ENCODE assay signal across 21 cellular contexts in the genomic region with DNA sequence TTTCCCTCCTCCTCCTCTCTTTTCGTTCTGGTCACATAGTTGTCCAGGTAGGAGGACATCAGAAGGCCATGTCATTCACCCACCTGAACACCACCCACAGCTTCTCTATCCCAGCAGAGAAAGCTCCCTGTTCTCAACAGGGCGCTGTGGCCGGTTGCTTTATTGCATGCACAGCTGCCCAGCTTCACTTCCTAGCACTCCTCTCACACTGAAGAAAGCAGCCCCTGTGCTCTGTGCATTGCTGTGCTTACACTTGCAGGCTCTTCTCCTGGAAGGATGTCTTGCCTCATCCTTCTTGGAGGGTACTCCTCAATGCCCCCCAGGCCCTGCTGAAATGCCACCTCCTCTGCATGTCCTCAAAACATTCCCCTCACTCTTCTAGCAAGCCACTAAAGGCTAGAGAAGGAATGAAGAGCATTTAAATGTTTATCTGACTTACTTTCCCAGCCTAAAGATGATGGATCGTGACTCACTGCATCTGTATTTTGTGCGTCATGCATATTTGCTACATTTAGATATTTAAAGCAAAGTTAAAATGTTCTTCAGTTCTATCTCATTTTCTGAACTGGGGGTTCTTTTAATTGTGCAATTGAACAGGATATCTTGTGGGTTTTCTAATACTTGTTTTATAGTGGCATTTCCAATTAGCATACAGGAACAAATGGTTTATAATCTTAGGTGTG.
DNase-seq lines count a peak whose midpoint lies in the region; ATAC-seq, FAIRE-seq and TF ChIP-seq lines count a peak whose summit lies in the region.
"Had no signal": no experiment of that assay in that cellular context is flagged by ENCODE, and none has a peak within 500 bp of the region (broad histone marks: within the 10 kb centered on the region; RNA-seq: fewer than 3 reads in every experiment).

No MANE protein-coding gene starts in this region.

- H3K27ac ChIP-seq in astrocyte (ENCODE audit: low read depth, low read length) (peak overlapping the region; percentile 56), HepG2 (ENCODE audit: extremely low read length, insufficient read depth, low read length) (no peak overlapping the region)
- H3K27ac ChIP-seq: neutrophil, suprapubic skin had no signal

- BruUV-seq in HepG2 (replicated peaks; lab: Mats Ljungman, UMichigan), result no TSS peak

- ATAC-seq in HepG2 (no peak), HG02970 (IDR thresholded peaks at IDR 0.05; ENCODE audit: low FRiP score, unreplicated experiment) (no peak)
- ATAC-seq: activated CD4-positive, alpha-beta T cell treated with anti-CD3 and anti-CD28 coated beads for 36 hours; left lobe of liver; sciatic nerve had no signal

- CTCF ChIA-PET in HepG2 (lab: Yijun Ruan, JAX; ENCODE audit: low intra/inter-chr PET ratio, low total read pairs), result no interaction called here

- WGBS in HepG2 (ENCODE audit: low lambda C conversion rate), result 96% methylated on average over 5 of the region's 5 CpGs

- no peak overlapping the region for H3K4me3 Mint-ChIP-seq in astrocyte (ENCODE audit: unreplicated experiment)
- H3K4me3 Mint-ChIP-seq: activated CD4-positive, alpha-beta T cell treated with anti-CD3 and anti-CD28 coated beads for 36 hours; brain had no signal

- no peaks in the 10 kb centered on the region for H3K9me3 ChIP-seq in astrocyte (ENCODE audit: insufficient read depth, low read depth, low read length)
- no peaks in the 10 kb centered on the region for H3K9me3 ChIP-seq in HepG2 (ENCODE audit: low read length)
- H3K9me3 ChIP-seq: neutrophil, suprapubic skin had no signal

- POLR2A ChIA-PET in HepG2 (lab: Yijun Ruan, JAX), result no interaction called here

- DNase-seq in AG09309 (ENCODE audit: low read depth) (peak; percentile 76), HS-27A (ENCODE audit: low read depth) (peak; percentile 20), astrocyte (ENCODE audit: low read depth) (peak; percentile 85), fibroblast of villous mesenchyme (ENCODE audit: low read depth) (peak; percentile 86), HepG2 (ENCODE audit: low spot score) (no peak), Ammon's horn (ENCODE audit: low spot score) (no peak), NCI-H524 (lab: John Stamatoyannopoulos, UW) (no peak)
- DNase-seq: activated CD4-positive, alpha-beta T cell treated with anti-CD3 and anti-CD28 coated beads for 36 hours; activated gamma-delta T cell treated with Interleukin-2 at 50 U/mL for 16 hours; AML-193; foreskin melanocyte; NCI-H1417; SIG-M5; stimulated activated CD4-positive, alpha-beta T cell treated with anti-CD3 and anti-CD28 coated beads, Interleukin-4, amount 100 ng/mL, for 1 hour; stimulated activated CD8-positive, alpha-beta memory T cell treated with anti-CD3 and anti-CD28 coated beads, Interleukin-4, amount 100 ng/mL, for 48 hours had no signal

- intact Hi-C loops in HepG2 (cut with micrococcal nuclease; ENCODE audit: unreplicated experiment), result no loop called here

- H3K9me3 Mint-ChIP-seq in astrocyte (ENCODE audit: unreplicated experiment), result no peaks in the 10 kb centered on the region

- peaks cover 8% of the 10 kb centered on the region for H3K4me1 ChIP-seq in astrocyte (ENCODE audit: insufficient read depth, low read length)
- no peaks in the 10 kb centered on the region for H3K4me1 ChIP-seq in HepG2 (ENCODE audit: insufficient read depth, low read length)
- H3K4me1 ChIP-seq: suprapubic skin had no signal

- H4K20me1 ChIP-seq in astrocyte (ENCODE audit: insufficient read depth, low read length), result no peaks in the 10 kb centered on the region
- no peaks in the 10 kb centered on the region for H4K20me1 ChIP-seq in HepG2 (ENCODE audit: insufficient read depth, low read length)

- H3K9ac ChIP-seq in astrocyte (ENCODE audit: low read length) (no peak overlapping the region), HepG2 (ENCODE audit: insufficient read depth, low read depth, low read length) (no peak overlapping the region)

- H3K27ac Mint-ChIP-seq in astrocyte (ENCODE audit: unreplicated experiment), result no peak overlapping the region
- H3K27ac Mint-ChIP-seq: activated CD4-positive, alpha-beta T cell treated with anti-CD3 and anti-CD28 coated beads for 36 hours; brain had no signal

- in situ Hi-C loops in HepG2 (cut with HindIII; ENCODE audit: extremely low pct_ligation_motif_present, low pct_unique_long_range_greater_than_20kb), result no loop called here

- no peaks in the 10 kb centered on the region for H3K36me3 Mint-ChIP-seq in astrocyte (ENCODE audit: low read depth, unreplicated experiment)

- H3K4me2 ChIP-seq in astrocyte (ENCODE audit: low read length) (peak overlapping the region; percentile 39), HepG2 (ENCODE audit: low read depth, low read length) (no peak overlapping the region)

- H3K36me3 ChIP-seq in astrocyte (ENCODE audit: insufficient read depth, low read length) (no peaks in the 10 kb centered on the region), HepG2 (replicated peaks in 1 of 2; ENCODE audit: control insufficient read depth in 1 of 2, insufficient read depth in 2 of 2, low read length in 2 of 2) (no peaks in the 10 kb centered on the region)
- H3K36me3 ChIP-seq: neutrophil, suprapubic skin had no signal

- TF ChIP-seq EP300 in HepG2 (IDR thresholded peaks at IDR 0.05; ENCODE audit: low read depth in 2 of 2, low read length in 2 of 2) (no peak), HepG2 (CRISPR knock-in tag; IDR thresholded peaks at IDR 0.05; ENCODE audit: borderline replicate concordance) (no peak)

- peaks cover 7% of the 10 kb centered on the region for H3K4me1 Mint-ChIP-seq in astrocyte (ENCODE audit: low read depth, unreplicated experiment)
- H3K4me1 Mint-ChIP-seq: activated CD4-positive, alpha-beta T cell treated with anti-CD3 and anti-CD28 coated beads for 36 hours had no signal

- H3K79me2 ChIP-seq in astrocyte (ENCODE audit: insufficient read depth, low read length), result no peaks in the 10 kb centered on the region
- H3K79me2 ChIP-seq in HepG2 (ENCODE audit: insufficient read depth, low read length), result no peaks in the 10 kb centered on the region

- peak; percentile 100 for FAIRE-seq in astrocyte (lab: Jason Lieb, UNC)
- no peak for FAIRE-seq in HepG2 (lab: Jason Lieb, UNC)

- no peaks in the 10 kb centered on the region for H3K27me3 Mint-ChIP-seq in astrocyte (ENCODE audit: low read depth, unreplicated experiment)
- H3K27me3 Mint-ChIP-seq: activated CD4-positive, alpha-beta T cell treated with anti-CD3 and anti-CD28 coated beads for 36 hours had no signal

- TF ChIP-seq POLR2A in HepG2 (IDR thresholded peaks at IDR 0.05; ENCODE audit: insufficient read depth in 1 of 2, low read depth in 2 of 2, low read length in 2 of 2), result no peak

- H3K4me3 ChIP-seq in AG09309 (ENCODE audit: control insufficient read depth, low read depth, low read length) (no peak overlapping the region), astrocyte (ENCODE audit: insufficient read depth, low read depth, low read length) (no peak overlapping the region), fibroblast of villous mesenchyme (ENCODE audit: low read depth, low read length) (no peak overlapping the region), HepG2 (replicated peaks in 1 of 3; ENCODE audit: insufficient read depth in 1 of 3, low read depth in 2 of 3, low read length in 3 of 3) (no peak overlapping the region)
- H3K4me3 ChIP-seq: suprapubic skin had no signal

- TF ChIP-seq CTCF in AG09309 (IDR thresholded peaks at IDR 0.05; ENCODE audit: control insufficient read depth, insufficient read depth, low read depth, low read length, missing control alignments), result peak; percentile 8
- no peak for TF ChIP-seq CTCF in astrocyte (IDR thresholded peaks at IDR 0.05; ENCODE audit: insufficient read depth, low read depth, low read length)
- TF ChIP-seq CTCF in fibroblast of villous mesenchyme (IDR thresholded peaks at IDR 0.05; ENCODE audit: insufficient read depth, low read depth, low read length), result peak; percentile 13
- no peak for TF ChIP-seq CTCF in HepG2 (CRISPR knock-in tag; IDR thresholded peaks at IDR 0.05)

- TF ChIP-seq RAD21 in HepG2 (CRISPR knock-in tag; IDR thresholded peaks at IDR 0.05), result no peak

- H3K27me3 ChIP-seq in astrocyte (ENCODE audit: insufficient read depth, low read length) (no peaks in the 10 kb centered on the region), HepG2 (ENCODE audit: control insufficient read depth in 1 of 2, insufficient read depth in 2 of 2, low read length in 2 of 2) (no peaks in the 10 kb centered on the region)
- H3K27me3 ChIP-seq: neutrophil, suprapubic skin had no signal

- H2AFZ ChIP-seq in astrocyte (ENCODE audit: low read depth, low read length) (no peak overlapping the region), HepG2 (ENCODE audit: low read length) (no peak overlapping the region)

Comparison
In these comparisons a context has a peak if more than half of its experiments do, and no peak if none do; other contexts are left out.
1. DNase-seq: peak in AG09309 (single experiment), HS-27A (single experiment), astrocyte (single experiment) and fibroblast of villous mesenchyme (single experiment); none in HepG2 (single experiment), Ammon's horn (single experiment) and NCI-H524 (0 of 2).
2. CTCF ChIP-seq: peak in AG09309 (single experiment) and fibroblast of villous mesenchyme (single experiment); none in astrocyte (single experiment) and HepG2 (single experiment).